Comparison of ENCODE assay signal across 20 cellular contexts in the genomic region with DNA sequence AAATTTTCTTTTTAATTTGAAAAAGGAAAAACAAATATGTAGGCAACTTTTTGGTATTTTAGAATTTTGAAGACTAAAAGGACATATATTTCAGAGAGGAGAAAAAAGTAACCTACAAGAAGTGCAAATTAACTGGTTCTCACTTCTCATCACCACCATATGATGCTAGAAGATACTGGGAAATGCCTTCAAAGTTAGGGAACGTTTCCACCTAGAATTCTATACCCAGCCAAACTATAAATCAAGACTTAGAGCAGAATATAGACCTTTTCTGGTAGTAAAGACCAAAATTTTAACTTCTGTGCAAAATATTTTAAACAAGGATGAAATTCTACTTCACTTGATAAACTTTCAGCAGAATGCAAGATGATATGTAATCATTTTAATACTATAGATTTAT.
"Had no signal": no experiment of that assay in that cellular context is flagged by ENCODE, and none has a peak within 500 bp of the region (broad histone marks: within the 10 kb centered on the region; RNA-seq: fewer than 3 reads in every experiment).

No MANE protein-coding gene starts in this region.

- DNase-seq: MG63, NCI-H1092, NCI-H1105 treated with DMSO at 0.1 percent for 48 hours, NCI-H1417 treated with DMSO at 0.1 percent for 48 hours, NCI-H146, NCI-H1694 treated with DMSO at 0.1 percent for 48 hours, NCI-H1930, NCI-H2081, NCI-H2107, NCI-H446, NCI-H510A, NCI-H524 treated with DMSO at 0.1 percent for 48 hours, NCI-H774, RPMI8226, SHP77, SK-N-SH, SW 1271, T-cell had no signal

- H3K9me2 ChIP-seq: SK-N-SH had no signal

- H3K4me2 ChIP-seq: KMS-11, SK-N-SH had no signal

- H3K27me3 ChIP-seq: MG63 had no signal

- H3K27ac ChIP-seq: KMS-11 had no signal

- H3K9ac ChIP-seq: KMS-11, SK-N-SH had no signal

- H3K4me3 ChIP-seq: K562, MG63 had no signal

- FAIRE-seq: K562 had no signal

- H3K36me3 ChIP-seq: MG63 had no signal

- ATAC-seq: K562, T-cell had no signal
